11 cellular contexts compared by ENCODE assay signal in the genomic region with DNA sequence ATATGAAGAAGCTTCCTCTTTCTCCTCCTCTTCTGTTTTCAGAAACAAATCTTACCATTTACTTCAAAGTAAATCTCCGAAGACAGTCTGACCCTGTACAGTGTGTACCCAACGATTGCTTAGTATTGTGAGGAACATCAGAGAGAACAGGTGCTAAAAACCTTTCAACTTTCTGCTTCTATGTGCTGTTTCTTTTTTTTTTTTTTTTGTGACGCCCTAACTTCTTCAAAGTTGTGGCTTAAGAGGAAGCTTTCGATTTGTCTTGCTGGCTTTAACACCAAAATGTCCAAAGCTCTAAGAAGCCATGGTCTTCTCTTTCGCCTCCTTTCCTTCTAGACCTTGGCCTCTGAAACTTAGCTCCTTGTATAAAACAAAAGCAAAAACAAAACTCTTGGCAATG. TPM values are rescaled to one million over a fixed set of nuclear protein-coding genes. Genes with fewer than 3 reads are reported as not detected.
DNase-seq lines count a peak whose midpoint lies in the region; ATAC-seq and TF ChIP-seq lines count a peak whose summit lies in the region.
"Had no signal": no experiment of that assay in that cellular context is flagged by ENCODE, and none has a peak within 500 bp of the region (broad histone marks: within the 10 kb centered on the region; RNA-seq: fewer than 3 reads in every experiment).

No MANE protein-coding gene starts in this region.

- no peaks in the 10 kb centered on the region for H3K27me3 Mint-ChIP-seq in CD4-positive, alpha-beta T cell
- H3K27me3 Mint-ChIP-seq in activated naive CD8-positive, alpha-beta T cell treated with anti-CD3 and anti-CD28 coated beads for 36 hours, result no peaks in the 10 kb centered on the region
- H3K27me3 Mint-ChIP-seq in natural killer cell (ENCODE audit: low read depth in 2 of 2), result peaks cover 3 to 9% of the 10 kb centered on the region in 2 donors

- H3K79me2 ChIP-seq in MM.1S (ENCODE audit: low read length) (no peaks in the 10 kb centered on the region), SK-N-SH (ENCODE audit: insufficient read depth) (no peaks in the 10 kb centered on the region)

- peak overlapping the region; percentile 98 for H3K4me3 Mint-ChIP-seq in CD4-positive, alpha-beta T cell
- H3K4me3 Mint-ChIP-seq in activated naive CD8-positive, alpha-beta T cell treated with anti-CD3 and anti-CD28 coated beads for 36 hours, result peak overlapping the region; percentile 92
- peak overlapping the region; percentile 92 for H3K4me3 Mint-ChIP-seq in natural killer cell

- CTCF ChIA-PET in CD4-positive, alpha-beta T cell (lab: Charles Lee), result interaction anchor here (0.9 to 1.6 kb wide), 8 partner anchors 18 to 523 kb away, joined by 3 to 7 read pairs (median 4); no protein-coding TSS in a partner anchor
- CTCF ChIA-PET in SK-N-SH (lab: Yijun Ruan, JAX), result interaction anchor here (0.7 to 2.5 kb wide), 4 partner anchors 16 to 248 kb away, joined by 3 to 9 read pairs (median 6); no protein-coding TSS in a partner anchor

- H2AFZ ChIP-seq in MM.1S (ENCODE audit: low read length), result no peak overlapping the region
- no peak overlapping the region for H2AFZ ChIP-seq in SK-N-SH (ENCODE audit: low read depth)

- DNase-seq in CD4-positive, alpha-beta T cell, result no peak
- DNase-seq in MM.1S, result peak; percentile 70
- no peak for DNase-seq in activated naive CD8-positive, alpha-beta T cell treated with anti-CD3 and anti-CD28 coated beads for 36 hours
- DNase-seq in natural killer cell, result no peak
- DNase-seq in C1 segment of cervical spinal cord (lab: John Stamatoyannopoulos, UW), result no peak
- no peak for DNase-seq in SK-N-SH
- DNase-seq: activated gamma-delta T cell treated with Interleukin-2 at 50 U/mL for 16 hours; stimulated activated CD4-positive, alpha-beta T cell treated with anti-CD3 and anti-CD28 coated beads, Interleukin-4, amount 100 ng/mL, for 24 hours had no signal

- H3K9me3 ChIP-seq in CD4-positive, alpha-beta T cell (ENCODE audit: control insufficient read depth, low read length), result no peaks in the 10 kb centered on the region
- H3K9me3 ChIP-seq in MM.1S (replicated peaks; ENCODE audit: insufficient read depth, low read length) (no peaks in the 10 kb centered on the region), SK-N-SH (no peaks in the 10 kb centered on the region)

- H3K36me3 ChIP-seq in MM.1S (replicated peaks; ENCODE audit: insufficient read depth, low read length), result no peaks in the 10 kb centered on the region
- H3K36me3 ChIP-seq in SK-N-SH (replicated peaks in 1 of 2; ENCODE audit: control insufficient read depth in 1 of 2, insufficient read depth in 2 of 2, low read length in 1 of 2), result no peaks in the 10 kb centered on the region

- no peaks in the 10 kb centered on the region for H3K9me3 Mint-ChIP-seq in CD4-positive, alpha-beta T cell
- peaks cover 3% of the 10 kb centered on the region for H3K9me3 Mint-ChIP-seq in activated naive CD8-positive, alpha-beta T cell treated with anti-CD3 and anti-CD28 coated beads for 36 hours
- H3K9me3 Mint-ChIP-seq in natural killer cell, result no peaks in the 10 kb centered on the region

- TF ChIP-seq CTCF in CD4-positive, alpha-beta T cell (IDR thresholded peaks at IDR 0.05), result no peak
- no peak for TF ChIP-seq CTCF in MM.1S (IDR thresholded peaks at IDR 0.05; ENCODE audit: low read length)
- TF ChIP-seq CTCF in natural killer cell (IDR thresholded peaks at IDR 0.05), result no peak
- no peak for TF ChIP-seq CTCF in SK-N-SH (IDR thresholded peaks at IDR 0.05)

- H3K27ac ChIP-seq in CD4-positive, alpha-beta T cell (ENCODE audit: low read depth, low read length), result peak overlapping the region; percentile 69
- H3K27ac ChIP-seq in MM.1S (ENCODE audit: low read length) (peak overlapping the region; percentile 15; the same call in 1 of the 2 replicates), SK-N-SH (ENCODE audit: low read depth in 2 of 2, low read length in 1 of 2) (no peak overlapping the region)

- 41% methylated on average over 5 of the region's 5 CpGs for WGBS in SK-N-SH (ENCODE audit: low lambda C conversion rate)

- H3K4me3 ChIP-seq in MM.1S (ENCODE audit: low read length) (no peak overlapping the region), SK-N-SH (ENCODE audit: low read depth in 2 of 2, low read length in 1 of 2) (no peak overlapping the region)

- POLR2A ChIA-PET in CD4-positive, alpha-beta T cell (lab: Charles Lee), result interaction anchor here (0.7 to 5.3 kb wide), 25 partner anchors 8 to 556 kb away, joined by 3 to 86 read pairs (median 5); a partner anchor contains a TSS
- POLR2A ChIA-PET in SK-N-SH (lab: Yijun Ruan, JAX), result no interaction called here

- H3K9me2 ChIP-seq in MM.1S (replicated peaks; ENCODE audit: insufficient read depth, low read length) (no peaks in the 10 kb centered on the region), SK-N-SH (no peaks in the 10 kb centered on the region)

- no peak for TF ChIP-seq RAD21 in SK-N-SH (IDR thresholded peaks at IDR 0.05; ENCODE audit: low read length)

- peaks cover 76% of the 10 kb centered on the region for H3K4me1 Mint-ChIP-seq in CD4-positive, alpha-beta T cell (ENCODE audit: low read depth)
- H3K4me1 Mint-ChIP-seq in activated naive CD8-positive, alpha-beta T cell treated with anti-CD3 and anti-CD28 coated beads for 36 hours, result peaks cover 57% of the 10 kb centered on the region
- H3K4me1 Mint-ChIP-seq in natural killer cell, result peaks cover 54 to 61% of the 10 kb centered on the region in 2 donors

- H3F3A ChIP-seq in MM.1S (ENCODE audit: insufficient read depth, low read length) (peaks cover 15% of the 10 kb centered on the region), SK-N-SH (replicated peaks; ENCODE audit: insufficient read depth) (no peaks in the 10 kb centered on the region)

- H3K36me3 Mint-ChIP-seq in CD4-positive, alpha-beta T cell (ENCODE audit: low read depth), result peaks cover 53% of the 10 kb centered on the region
- peaks cover 42% of the 10 kb centered on the region for H3K36me3 Mint-ChIP-seq in activated naive CD8-positive, alpha-beta T cell treated with anti-CD3 and anti-CD28 coated beads for 36 hours
- no peaks in the 10 kb centered on the region for H3K36me3 Mint-ChIP-seq in natural killer cell

- no peak overlapping the region for H3K9ac ChIP-seq in MM.1S (ENCODE audit: low read length)
- no peak overlapping the region for H3K9ac ChIP-seq in SK-N-SH

- no peaks in the 10 kb centered on the region for H4K20me1 ChIP-seq in MM.1S (ENCODE audit: insufficient read depth, low read length)
- no peaks in the 10 kb centered on the region for H4K20me1 ChIP-seq in SK-N-SH (ENCODE audit: insufficient read depth)

- peak; percentile 64 for ATAC-seq in CD4-positive, alpha-beta T cell (ENCODE audit: poor library complexity)
- ATAC-seq in natural killer cell (peak; percentile 45 to 64 (median 48)), HG02852 (IDR thresholded peaks at IDR 0.05; ENCODE audit: unreplicated experiment) (no peak), GM19351 (IDR thresholded peaks at IDR 0.05; ENCODE audit: unreplicated experiment) (no peak)

- TF ChIP-seq EP300 in SK-N-SH (IDR thresholded peaks at IDR 0.05; ENCODE audit: borderline replicate concordance in 1 of 2, low read depth in 1 of 2, low read length in 1 of 2), result no peak

- no peaks in the 10 kb centered on the region for H3K27me3 ChIP-seq in CD4-positive, alpha-beta T cell (ENCODE audit: control insufficient read depth, insufficient read depth, low read length)
- H3K27me3 ChIP-seq in MM.1S (replicated peaks; ENCODE audit: insufficient read depth, low read length) (no peaks in the 10 kb centered on the region), SK-N-SH (ENCODE audit: insufficient read depth) (peaks cover 48% of the 10 kb centered on the region)

- intact Hi-C loops in CD4-positive, alpha-beta T cell (cut with DNase I, micrococcal nuclease), result loop anchor here (1.0 to 10.0 kb wide), 5 partner anchors 18 to 544 kb away; a partner anchor contains a TSS
- intact Hi-C loops in natural killer cell (cut with micrococcal nuclease), result loop anchor here (2.0 kb wide), 1 partner anchor 26 kb away; no protein-coding TSS in a partner anchor

- peak overlapping the region; percentile 95 for H3K27ac Mint-ChIP-seq in CD4-positive, alpha-beta T cell
- H3K27ac Mint-ChIP-seq in activated naive CD8-positive, alpha-beta T cell treated with anti-CD3 and anti-CD28 coated beads for 36 hours, result peak overlapping the region; percentile 98
- H3K27ac Mint-ChIP-seq in natural killer cell, result peak overlapping the region; percentile 88 to 94

- peak overlapping the region; percentile 38; the same call in 1 of the 2 replicates for H3K4me2 ChIP-seq in MM.1S (ENCODE audit: low read depth, low read length)
- H3K4me2 ChIP-seq in SK-N-SH, result no peak overlapping the region

- H3K4me1 ChIP-seq in MM.1S (ENCODE audit: low read length), result peaks cover 27% of the 10 kb centered on the region
- no peaks in the 10 kb centered on the region for H3K4me1 ChIP-seq in SK-N-SH (ENCODE audit: control insufficient read depth in 1 of 2, insufficient read depth in 2 of 2, low read depth in 1 of 2, low read length in 1 of 2)

TF ChIP-seq in SK-N-SH, 30 proteins besides CTCF, POLR2A, EP300 and RAD21 (continues in another document):
- no peak for TF ChIP-seq CHD2 (IDR thresholded peaks at IDR 0.05; ENCODE audit: low read length, partially characterized antibody)
- TF ChIP-seq RXRA (IDR thresholded peaks at IDR 0.05; ENCODE audit: borderline replicate concordance, low read depth), result no peak

RNA-seq across cellular contexts. Expression of a gene that starts 1.2 kb away (rescaled TPM):
- total RNA-seq in CD4-positive, alpha-beta T cell, result 10 to 100 TPM; 70.9 to 71.6 TPM
- total RNA-seq in activated naive CD8-positive, alpha-beta T cell treated with anti-CD3 and anti-CD28 coated beads for 36 hours, result 10 to 100 TPM; 57.3 to 59.9 TPM
- total RNA-seq in natural killer cell, result 1 to 10 TPM; 4.2 to 6.0 (median 4.8) TPM
- polyA plus RNA-seq in SK-N-SH (2012; rRNA removed), result not detected in 2 replicates
- not detected in 2 replicates for polyA plus RNA-seq in SK-N-SH (2012; cell fraction: cytosol; rRNA removed)
- not detected in 2 replicates for polyA plus RNA-seq in SK-N-SH (2012; cell fraction: nucleus; rRNA removed)
- total RNA-seq: NCI-H460 had no signal

Comparison
In these comparisons a context has a peak if more than half of its experiments do, and no peak if none do; other contexts are left out.
1. ATAC-seq: peak in CD4-positive, alpha-beta T cell (single experiment) and natural killer cell (3 of 3); none in HG02852 (single experiment) and GM19351 (single experiment).
2. H3K27ac ChIP-seq: peak in CD4-positive, alpha-beta T cell (single experiment) and MM.1S (single experiment); none in SK-N-SH (0 of 2).
3. RNA of a gene that starts 1.2 kb away (total RNA-seq): 70.9 to 71.6 TPM in CD4-positive, alpha-beta T cell and 57.3 to 59.9 TPM in activated naive CD8-positive, alpha-beta T cell treated with anti-CD3 and anti-CD28 coated beads for 36 hours; 4.2 to 6.0 TPM in natural killer cell; every median in the first group is over 4 times any median in the second.
4. Peak in every context shown above with its lines, with median percentiles within 50 percentile points of each other: H3K27ac Mint-ChIP-seq and H3K4me3 Mint-ChIP-seq.